ENCODE assay signal across 17 cellular contexts in the genomic region with DNA sequence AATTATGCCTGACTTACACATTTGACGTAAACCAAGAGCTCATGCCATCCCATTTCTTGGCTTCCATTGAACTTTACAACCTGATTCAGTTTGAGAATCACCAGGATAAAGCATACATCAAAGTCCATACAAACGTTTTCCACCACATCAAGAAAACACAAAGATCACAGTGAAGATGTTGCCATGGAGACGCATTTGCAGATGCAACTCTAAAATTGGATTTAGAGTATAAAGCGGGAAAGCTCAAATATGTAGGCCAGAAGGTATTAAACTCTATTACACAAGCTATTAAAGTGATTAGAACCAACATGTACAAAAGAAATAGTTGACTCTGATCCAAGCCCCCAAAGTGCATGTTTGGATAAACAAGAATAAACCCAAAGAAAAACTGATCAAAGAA. TPM values are rescaled to one million over a fixed set of nuclear protein-coding genes. Genes with fewer than 3 reads are reported as not detected.
"Had no signal": no experiment of that assay in that cellular context is flagged by ENCODE, and none has a peak within 500 bp of the region (broad histone marks: within the 10 kb centered on the region; RNA-seq: fewer than 3 reads in every experiment).

No MANE protein-coding gene starts in this region.

- H3K36me3 ChIP-seq: ascending aorta, gastroesophageal sphincter, heart right ventricle, neutrophil, right atrium auricular region, suprapubic skin had no signal

- ATAC-seq: gastroesophageal sphincter; heart right ventricle; left lobe of liver; mucosa of descending colon; naive thymus-derived CD4-positive, alpha-beta T cell; stimulated activated naive CD8-positive, alpha-beta T cell treated with anti-CD3 and anti-CD28 coated beads, Interleukin-15, Interleukin-2, amounts not matched to agents 100 U/mL and 50 U/mL, for 24 hours had no signal

- H3K27me3 ChIP-seq: ascending aorta, gastroesophageal sphincter, heart right ventricle, neutrophil, right atrium auricular region, suprapubic skin had no signal

- DNase-seq: activated naive CD4-positive, alpha-beta T cell treated with Interleukin-2 at 50 U/mL for 16 hours; activated T-cell treated with anti-CD3 and anti-CD28 coated beads for 4 hours; effector memory CD4-positive, alpha-beta T cell; heart right ventricle; mucosa of descending colon; small intestine; stimulated activated CD4-positive, alpha-beta T cell treated with anti-CD3 and anti-CD28 coated beads, Interleukin-4, amount 100 ng/mL, for 4 hours; stimulated activated CD8-positive, alpha-beta memory T cell treated with anti-CD3 and anti-CD28 coated beads, Interleukin-4, amount 100 ng/mL, for 48 hours; stimulated activated naive CD8-positive, alpha-beta T cell treated with anti-CD3 and anti-CD28 coated beads, Interleukin-15, Interleukin-2, amounts not matched to agents 100 U/mL and 50 U/mL, for 24 hours had no signal

- H3K4me3 ChIP-seq: ascending aorta, gastroesophageal sphincter, heart right ventricle, mucosa of descending colon, right atrium auricular region, suprapubic skin had no signal

- H3K4me1 ChIP-seq: ascending aorta, gastroesophageal sphincter, right atrium auricular region, suprapubic skin had no signal

- H3K27ac ChIP-seq: ascending aorta, gastroesophageal sphincter, heart right ventricle, neutrophil, right atrium auricular region, suprapubic skin had no signal

- H3K9me3 ChIP-seq: ascending aorta, gastroesophageal sphincter, mucosa of descending colon, neutrophil, right atrium auricular region, suprapubic skin had no signal

RNA-seq across cellular contexts. Expression of gene C16orf46, which starts 10.3 kb away (rescaled TPM):
- total RNA-seq: ascending aorta, fibroblast of lung had no signal

RNA-seq across cellular contexts. Expression of gene CENPN, which starts 59.7 kb away (rescaled TPM):
- total RNA-seq: ascending aorta had no signal
